ENCODE assay signal across 10 cellular contexts in the genomic region with DNA sequence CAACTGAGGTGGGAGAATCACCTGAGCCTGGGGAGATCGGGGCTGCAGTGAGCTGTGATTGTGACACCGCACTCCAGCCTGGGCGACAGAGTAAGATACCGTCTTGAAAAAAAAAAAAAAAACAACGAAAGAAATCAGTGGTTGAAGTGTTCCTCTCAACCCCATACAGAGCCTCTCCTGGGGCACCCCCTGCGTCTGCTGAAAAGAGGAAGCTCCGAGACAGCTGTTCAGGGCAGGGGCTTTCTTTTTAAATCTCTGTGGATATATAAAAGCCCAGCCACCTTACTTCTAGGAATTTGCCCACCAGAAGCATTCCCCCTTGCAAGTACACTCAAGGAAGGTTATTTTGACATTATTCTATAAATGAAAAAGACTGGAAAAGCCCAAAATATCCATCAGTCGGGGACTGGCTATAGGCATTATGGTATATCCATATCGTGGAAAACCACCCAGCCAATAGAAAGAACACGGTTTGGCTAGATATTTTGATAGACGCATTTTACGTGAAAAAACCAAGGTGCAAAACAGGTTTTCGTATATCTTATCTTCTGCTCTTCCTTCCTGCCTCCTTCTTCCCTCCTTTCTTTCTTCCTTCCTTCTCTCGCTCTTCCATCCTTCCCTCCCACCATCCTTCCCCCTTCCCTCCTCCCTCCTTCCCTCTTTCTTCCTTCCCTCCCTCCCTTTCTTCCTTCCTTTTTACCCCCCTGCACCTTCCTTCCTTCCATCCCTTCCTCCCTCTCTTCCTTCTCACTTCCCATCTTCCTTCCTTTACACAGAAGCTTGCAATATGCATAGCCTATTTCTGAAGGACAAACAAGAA. TPM values are rescaled to one million over a fixed set of nuclear protein-coding genes. Genes with fewer than 3 reads are reported as not detected.
DNase-seq lines count a peak whose midpoint lies in the region; ATAC-seq and TF ChIP-seq lines count a peak whose summit lies in the region.
"Had no signal": no experiment of that assay in that cellular context is flagged by ENCODE, and none has a peak within 500 bp of the region (broad histone marks: within the 10 kb centered on the region; RNA-seq: fewer than 3 reads in every experiment).

No MANE protein-coding gene starts in this region.

- no peaks in the 10 kb centered on the region; the same call in 1 of the 2 replicates for H4K20me1 ChIP-seq in GM23338 (replicated peaks; ENCODE audit: insufficient read depth)
- H4K20me1 ChIP-seq in MM.1S (ENCODE audit: insufficient read depth, low read length): no peaks in the 10 kb centered on the region

- peak; percentile 37; the same call in 2 of the 3 replicates for ATAC-seq in GM23338

- H3K4me1 Mint-ChIP-seq in activated CD4-positive, alpha-beta memory T cell treated with anti-CD3 and anti-CD28 coated beads for 36 hours (ENCODE audit: low read depth): peaks cover 18% of the 10 kb centered on the region
- peaks cover 7% of the 10 kb centered on the region for H3K4me1 Mint-ChIP-seq in activated CD4-positive, alpha-beta memory T cell treated with anti-CD3 and anti-CD28 coated beads, Interleukin-2, amount 10 ng/mL, durations not matched to agents 7 days and 5 days
- H3K4me1 Mint-ChIP-seq in GM23338: no peaks in the 10 kb centered on the region
- H3K4me1 Mint-ChIP-seq in Calu3 (ENCODE audit: low read depth, unreplicated experiment): no peaks in the 10 kb centered on the region

- TF ChIP-seq CTCF in GM23338 (conservative IDR thresholded peaks at IDR 0.05; ENCODE audit: low read depth in 2 of 2) (no peak), MM.1S (IDR thresholded peaks at IDR 0.05; ENCODE audit: low read length) (no peak), spleen (IDR thresholded peaks at IDR 0.05 in 8 of 11, conservative IDR thresholded peaks at IDR 0.05 in 3 of 11) (no peak), Calu3 (IDR thresholded peaks at IDR 0.05; ENCODE audit: unreplicated experiment) (no peak)

- H3K27me3 Mint-ChIP-seq in activated CD4-positive, alpha-beta memory T cell treated with anti-CD3 and anti-CD28 coated beads for 36 hours: peaks cover 38% of the 10 kb centered on the region
- H3K27me3 Mint-ChIP-seq in activated CD4-positive, alpha-beta memory T cell treated with anti-CD3 and anti-CD28 coated beads, Interleukin-2, amount 10 ng/mL, durations not matched to agents 7 days and 5 days: peaks cover 53% of the 10 kb centered on the region
- H3K27me3 Mint-ChIP-seq in GM23338 (ENCODE audit: insufficient read depth, low read depth, poor library complexity) (no peaks in the 10 kb centered on the region), Calu3 (ENCODE audit: unreplicated experiment) (peaks cover 38% of the 10 kb centered on the region)

- H3K4me3 ChIP-seq in GM23338 (no peak overlapping the region), MM.1S (ENCODE audit: low read length) (no peak overlapping the region), spleen (no peak overlapping the region)

- H3K4me2 ChIP-seq in GM23338 (no peak overlapping the region), MM.1S (ENCODE audit: low read depth, low read length) (0 out of 2 replicates have a peak overlapping the region, but pooled peaks have one; percentile 8)

- no peak overlapping the region for H3K4me3 Mint-ChIP-seq in activated CD4-positive, alpha-beta memory T cell treated with anti-CD3 and anti-CD28 coated beads for 36 hours
- H3K4me3 Mint-ChIP-seq in activated CD4-positive, alpha-beta memory T cell treated with anti-CD3 and anti-CD28 coated beads, Interleukin-2, amount 10 ng/mL, durations not matched to agents 7 days and 5 days: no peak overlapping the region
- H3K4me3 Mint-ChIP-seq in GM23338: no peak overlapping the region
- H3K4me3 Mint-ChIP-seq in Calu3 (ENCODE audit: low read depth, unreplicated experiment): no peak overlapping the region

- no peaks in the 10 kb centered on the region for H3K36me3 Mint-ChIP-seq in activated CD4-positive, alpha-beta memory T cell treated with anti-CD3 and anti-CD28 coated beads for 36 hours
- no peaks in the 10 kb centered on the region for H3K36me3 Mint-ChIP-seq in activated CD4-positive, alpha-beta memory T cell treated with anti-CD3 and anti-CD28 coated beads, Interleukin-2, amount 10 ng/mL, durations not matched to agents 7 days and 5 days (ENCODE audit: low read depth)
- no peaks in the 10 kb centered on the region for H3K36me3 Mint-ChIP-seq in GM23338 (ENCODE audit: low read depth)
- no peaks in the 10 kb centered on the region for H3K36me3 Mint-ChIP-seq in Calu3 (ENCODE audit: insufficient read depth, unreplicated experiment)

- H3K27ac ChIP-seq in GM23338 (ENCODE audit: low read depth): no peak overlapping the region
- H3K27ac ChIP-seq in MM.1S (ENCODE audit: low read length): no peak overlapping the region
- H3K27ac ChIP-seq in spleen: no peak overlapping the region

- intact Hi-C loops in activated CD4-positive, alpha-beta memory T cell treated with anti-CD3 and anti-CD28 coated beads for 36 hours (cut with micrococcal nuclease): no loop called here
- intact Hi-C loops in spleen (cut with DNase I; ENCODE audit: low total_unique reads) (no loop called here), Calu3 (cut with micrococcal nuclease; ENCODE audit: unreplicated experiment) (no loop called here)

- H3K9me3 Mint-ChIP-seq in activated CD4-positive, alpha-beta memory T cell treated with anti-CD3 and anti-CD28 coated beads for 36 hours: no peaks in the 10 kb centered on the region
- H3K9me3 Mint-ChIP-seq in activated CD4-positive, alpha-beta memory T cell treated with anti-CD3 and anti-CD28 coated beads, Interleukin-2, amount 10 ng/mL, durations not matched to agents 7 days and 5 days: no peaks in the 10 kb centered on the region
- H3K9me3 Mint-ChIP-seq in GM23338: no peaks in the 10 kb centered on the region; the same call in 2 of the 3 replicates
- H3K9me3 Mint-ChIP-seq in Calu3 (ENCODE audit: low read depth, unreplicated experiment): peaks cover 4% of the 10 kb centered on the region

- H3K9me2 ChIP-seq in GM23338 (ENCODE audit: insufficient read depth): no peaks in the 10 kb centered on the region
- H3K9me2 ChIP-seq in MM.1S (replicated peaks; ENCODE audit: insufficient read depth, low read length): no peaks in the 10 kb centered on the region

- CTCF ChIA-PET in activated CD4-positive, alpha-beta memory T cell treated with anti-CD3 and anti-CD28 coated beads for 36 hours (lab: Charles Lee): no interaction called here
- CTCF ChIA-PET in activated CD4-positive, alpha-beta memory T cell treated with anti-CD3 and anti-CD28 coated beads, Interleukin-2, amount 10 ng/mL, durations not matched to agents 7 days and 5 days (lab: Charles Lee): no interaction called here
- CTCF ChIA-PET in Calu3 (lab: Charles Lee): interaction anchor here (0.8 kb wide), 1 partner anchor 28 kb away, joined by 3 read pairs; no protein-coding TSS in a partner anchor

- H3K79me2 ChIP-seq in GM23338 (replicated peaks; ENCODE audit: insufficient read depth) (no peaks in the 10 kb centered on the region), MM.1S (ENCODE audit: low read length) (no peaks in the 10 kb centered on the region)

- WGBS in spleen, 5 donors: 15 to 26% (median 17%) methylated on average over 14 of the region's 14 CpGs

- 0 out of 2 replicates have a peak overlapping the region, but pooled peaks have one; percentile 47 for H2AFZ ChIP-seq in GM23338
- no peak overlapping the region for H2AFZ ChIP-seq in MM.1S (ENCODE audit: low read length)

- H3K4me1 ChIP-seq in GM23338 (ENCODE audit: insufficient read depth) (no peaks in the 10 kb centered on the region), MM.1S (ENCODE audit: low read length) (no peaks in the 10 kb centered on the region), spleen (peaks cover 0 to 20% (median 10%) of the 10 kb centered on the region in 6 donors)

- H3F3A ChIP-seq in GM23338 (replicated peaks; ENCODE audit: low read depth) (no peaks in the 10 kb centered on the region), MM.1S (ENCODE audit: insufficient read depth, low read length) (no peaks in the 10 kb centered on the region)

- no peaks in the 10 kb centered on the region for H3K27me3 ChIP-seq in GM23338 (ENCODE audit: insufficient read depth)
- H3K27me3 ChIP-seq in MM.1S (replicated peaks; ENCODE audit: insufficient read depth, low read length): no peaks in the 10 kb centered on the region
- H3K27me3 ChIP-seq in spleen (replicated peaks in 1 of 7): peaks cover 0 to 35% (median 0%) of the 10 kb centered on the region in 7 donors

- H3K36me3 ChIP-seq in GM23338 (ENCODE audit: insufficient read depth) (no peaks in the 10 kb centered on the region), MM.1S (replicated peaks; ENCODE audit: insufficient read depth, low read length) (no peaks in the 10 kb centered on the region), spleen (no peaks in the 10 kb centered on the region)

- H3K9ac ChIP-seq in MM.1S (ENCODE audit: low read length): no peak overlapping the region

- POLR2A ChIA-PET in activated CD4-positive, alpha-beta memory T cell treated with anti-CD3 and anti-CD28 coated beads for 36 hours (lab: Charles Lee): no interaction called here
- POLR2A ChIA-PET in activated CD4-positive, alpha-beta memory T cell treated with anti-CD3 and anti-CD28 coated beads, Interleukin-2, amount 10 ng/mL, durations not matched to agents 7 days and 5 days (lab: Charles Lee): no interaction called here

- H3K9me3 ChIP-seq in MM.1S (replicated peaks; ENCODE audit: insufficient read depth, low read length) (no peaks in the 10 kb centered on the region), spleen (no peaks in the 10 kb centered on the region)

- TF ChIP-seq POLR2A in spleen (IDR thresholded peaks at IDR 0.05): no peak

- BruUV-seq in Calu3 (replicated peaks; lab: Mats Ljungman, UMichigan): no TSS peak

- no peak overlapping the region for H3K27ac Mint-ChIP-seq in activated CD4-positive, alpha-beta memory T cell treated with anti-CD3 and anti-CD28 coated beads for 36 hours
- no peak overlapping the region for H3K27ac Mint-ChIP-seq in activated CD4-positive, alpha-beta memory T cell treated with anti-CD3 and anti-CD28 coated beads, Interleukin-2, amount 10 ng/mL, durations not matched to agents 7 days and 5 days
- no peak overlapping the region for H3K27ac Mint-ChIP-seq in GM23338
- no peak overlapping the region for H3K27ac Mint-ChIP-seq in Calu3 (ENCODE audit: unreplicated experiment)

- DNase-seq in activated CD4-positive, alpha-beta memory T cell treated with anti-CD3 and anti-CD28 coated beads for 36 hours: peak; percentile 31
- DNase-seq in activated CD4-positive, alpha-beta memory T cell treated with anti-CD3 and anti-CD28 coated beads, Interleukin-2, amount 10 ng/mL, durations not matched to agents 7 days and 5 days: no peak
- no peak for DNase-seq in GM23338 (ENCODE audit: low spot score)
- no peak for DNase-seq in MM.1S
- peak; percentile 84 for DNase-seq in spleen
- DNase-seq in NCI-H510A treated with DMSO at 0.1 percent for 48 hours (lab: John Stamatoyannopoulos, UW): no peak
- no peak for DNase-seq in D341Med (ENCODE audit: low spot score)
- DNase-seq in Calu3: no peak
- DNase-seq: activated naive CD4-positive, alpha-beta T cell treated with anti-CD3 and anti-CD28 coated beads, Interleukin-2, amount 50 U/mL, for 16 hours had no signal

RNA-seq across cellular contexts. Expression of gene CCL22, which starts 9.2 kb away (rescaled TPM):
- 1 to 10 TPM; 1.5 to 1.7 TPM for total RNA-seq in activated CD4-positive, alpha-beta memory T cell treated with anti-CD3 and anti-CD28 coated beads for 36 hours
- under 1 TPM in 1 of 2 experiments, not detected in 1; 0.10 TPM for total RNA-seq in activated CD4-positive, alpha-beta memory T cell treated with anti-CD3 and anti-CD28 coated beads, Interleukin-2, amount 10 ng/mL, durations not matched to agents 7 days and 5 days
- not detected in 2 replicates for total RNA-seq in GM23338 (2014; rRNA removed; shearing (Covaris generic))
- polyA plus RNA-seq in GM23338 (2016; fragmentation: Nextera tagmentation; extraction: Ambion mirVana) (0.19 and 0.42 TPM in 2 replicates), spleen (1 to 10 TPM; 1.0 to 1.9 (median 1.6) TPM)
- total RNA-seq in spleen (1 to 10 TPM in 5 of 7 donors, under 1 TPM in 2; 0.51 to 6.9 (median 1.9) TPM), Calu3 (2022) (2.6 and 4.5 TPM in 2 replicates)
- total RNA-seq: LHCN-M2 had no signal

RNA-seq across cellular contexts. Expression of gene CX3CL1, which starts 22.9 kb away (rescaled TPM):
- not detected for total RNA-seq in activated CD4-positive, alpha-beta memory T cell treated with anti-CD3 and anti-CD28 coated beads for 36 hours
- total RNA-seq in activated CD4-positive, alpha-beta memory T cell treated with anti-CD3 and anti-CD28 coated beads, Interleukin-2, amount 10 ng/mL, durations not matched to agents 7 days and 5 days: not detected
- total RNA-seq in GM23338 (2014; rRNA removed; shearing (Covaris generic)): 0.16 and 2.8 TPM in 2 replicates
- polyA plus RNA-seq in GM23338 (2016; fragmentation: Nextera tagmentation; extraction: Ambion mirVana) (0.24 and 0.30 TPM in 2 replicates), spleen (1 to 10 TPM in 2 of 3 donors, under 1 TPM in 1; 0.39 to 2.4 (median 1.5) TPM)
- total RNA-seq in spleen (1 to 10 TPM in 5 of 7 donors, under 1 TPM in 2; 0.67 to 7.3 (median 1.6) TPM), Calu3 (2022) (17.6 and 41.4 TPM in 2 replicates)
- total RNA-seq: LHCN-M2 had no signal

RNA-seq across cellular contexts. Expression of gene CCL17, which starts 55.1 kb away (rescaled TPM):
- total RNA-seq in activated CD4-positive, alpha-beta memory T cell treated with anti-CD3 and anti-CD28 coated beads for 36 hours: 1 to 10 TPM; 1.6 to 3.1 TPM
- not detected for total RNA-seq in activated CD4-positive, alpha-beta memory T cell treated with anti-CD3 and anti-CD28 coated beads, Interleukin-2, amount 10 ng/mL, durations not matched to agents 7 days and 5 days
- total RNA-seq in GM23338 (2014; rRNA removed; shearing (Covaris generic)): not detected in 2 replicates
- polyA plus RNA-seq in GM23338 (2016; fragmentation: Nextera tagmentation; extraction: Ambion mirVana): not detected in 2 replicates
- total RNA-seq in spleen: 1 to 10 TPM in 2 of 7 donors, under 1 TPM in 1, not detected in 4; 0.75 to 3.1 (median 1.2) TPM
- 1 to 10 TPM in 2 of 3 donors, under 1 TPM in 1; 0.29 to 4.0 (median 2.8) TPM for polyA plus RNA-seq in spleen
- not detected in 2 replicates for total RNA-seq in Calu3 (2022)
- total RNA-seq: LHCN-M2 had no signal

Comparison
In these comparisons a context has a peak if more than half of its experiments do, and no peak if none do; other contexts are left out.
1. DNase-seq: peak in activated CD4-positive, alpha-beta memory T cell treated with anti-CD3 and anti-CD28 coated beads for 36 hours (single experiment) and spleen (single experiment); none in activated CD4-positive, alpha-beta memory T cell treated with anti-CD3 and anti-CD28 coated beads, Interleukin-2, amount 10 ng/mL, durations not matched to agents 7 days and 5 days (single experiment), GM23338 (single experiment), MM.1S (single experiment), NCI-H510A treated with DMSO at 0.1 percent for 48 hours (single experiment), D341Med (single experiment) and Calu3 (single experiment).